In the genomic region with DNA sequence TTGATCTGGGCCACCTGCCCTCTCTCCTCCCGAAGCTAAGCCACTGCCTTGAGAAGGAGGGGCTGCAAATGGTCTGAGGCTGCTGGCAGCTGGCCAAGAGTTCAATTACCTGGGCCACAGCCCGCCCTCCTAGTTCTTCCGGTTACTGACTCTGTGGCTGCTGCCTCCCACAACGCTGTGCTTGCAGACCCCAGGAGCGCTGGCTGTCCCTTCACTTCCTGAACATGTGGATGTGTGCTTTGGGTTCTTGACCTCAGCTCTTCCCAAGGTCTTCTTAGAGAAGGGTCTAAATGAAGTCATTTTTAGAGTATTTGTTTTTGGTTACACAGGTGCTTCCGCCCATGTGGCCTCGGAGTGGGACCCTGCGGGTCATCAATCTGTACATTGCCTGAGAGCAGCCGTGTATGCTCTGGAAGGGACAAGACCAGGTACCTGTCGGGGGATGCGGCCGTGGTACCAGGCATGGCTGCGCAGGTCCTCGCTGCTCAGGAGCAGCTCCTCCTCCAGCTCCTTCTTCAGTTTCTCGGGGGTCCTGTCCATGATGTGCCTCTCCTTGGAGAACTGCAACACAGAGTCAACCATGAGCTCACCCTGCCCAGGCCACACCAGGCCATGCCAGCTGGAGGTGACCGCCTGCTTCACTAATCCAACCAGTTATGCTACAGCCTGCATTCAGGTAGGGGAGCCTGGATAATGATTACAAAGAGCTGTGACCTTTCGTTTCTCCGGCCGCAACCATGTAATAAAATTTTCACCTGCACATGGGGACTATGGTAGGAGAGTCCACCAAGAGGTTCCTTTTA, we compare ENCODE assay signal across 8 cellular contexts.
DNase-seq lines count a peak whose midpoint lies in the region; ATAC-seq, FAIRE-seq and TF ChIP-seq lines count a peak whose summit lies in the region.

No MANE protein-coding gene starts in this region.

- no TSS peak for BruUV-seq in OCI-LY7 (replicated peaks; lab: Mats Ljungman, UMichigan)

- peak overlapping the region; percentile 34 for H3K4me3 ChIP-seq in OCI-LY7 (ENCODE audit: low read depth, low read length, poor library complexity, severe bottlenecking)
- no peak overlapping the region for H3K4me3 ChIP-seq in kidney epithelial cell (ENCODE audit: low read depth, low read length)
- H3K4me3 ChIP-seq in transverse colon: peak overlapping the region in 3 of 4 donors; percentile 13 to 34 (median 34)

- H3K27me3 ChIP-seq in kidney epithelial cell (ENCODE audit: control insufficient read depth, insufficient read depth, low read length) (no peaks in the 10 kb centered on the region), transverse colon (no peaks in the 10 kb centered on the region)

- 47% methylated on average over 19 of the region's 19 CpGs; no CpG with 5 or more reads in 1 of the 2 donors for WGBS in transverse colon (ENCODE audit: low coverage in 1 of 2), 2 donors

- DNase-seq in DMS79 (lab: John Stamatoyannopoulos, UW): peak; percentile 97
- peak; percentile 63 for DNase-seq in HuH-7 (ENCODE audit: low spot score)
- peak; percentile 93 for DNase-seq in OCI-LY7 (ENCODE audit: low spot score)
- peak; percentile 63 for DNase-seq in kidney epithelial cell (ENCODE audit: low read depth)
- DNase-seq in transverse colon: peak; percentile 94
- DNase-seq in H54 (ENCODE audit: insufficient read length, low spot score): no peak
- DNase-seq in activated naive CD4-positive, alpha-beta T cell treated with Interleukin-2 at 50 U/mL for 16 hours: no peak

- CTCF ChIA-PET in OCI-LY7 (lab: Charles Lee; ENCODE audit: unreplicated experiment): interaction anchor here (0.8 kb wide), 1 partner anchor 252 kb away, joined by 3 read pairs; no protein-coding TSS in a partner anchor

- TF ChIP-seq CTCF in OCI-LY7 (conservative IDR thresholded peaks at IDR 0.05; ENCODE audit: low read length) (no peak), kidney epithelial cell (IDR thresholded peaks at IDR 0.05; ENCODE audit: insufficient read depth, low read length, poor library complexity, severe bottlenecking) (no peak), transverse colon (IDR thresholded peaks at IDR 0.05) (no peak)

- POLR2A ChIA-PET in OCI-LY7 (lab: Charles Lee): interaction anchor here (0.6 to 1.3 kb wide), 5 partner anchors 8 to 252 kb away, joined by 3 to 5 read pairs (median 4); partner anchors contain the start of gene DR1

- H3K36me3 ChIP-seq in OCI-LY7 (ENCODE audit: insufficient read depth, low read length): peaks cover 39% of the 10 kb centered on the region
- peaks cover 3% of the 10 kb centered on the region for H3K36me3 ChIP-seq in kidney epithelial cell (ENCODE audit: control insufficient read depth, insufficient read depth, low read length)
- H3K36me3 ChIP-seq in transverse colon: no peaks in the 10 kb centered on the region

- H3K79me2 ChIP-seq in OCI-LY7 (ENCODE audit: insufficient read depth, low read depth, low read length): no peaks in the 10 kb centered on the region

- H3K9me3 ChIP-seq in OCI-LY7 (ENCODE audit: low read length) (no peaks in the 10 kb centered on the region), transverse colon (no peaks in the 10 kb centered on the region)

- no peaks in the 10 kb centered on the region for H3K9me2 ChIP-seq in OCI-LY7 (ENCODE audit: insufficient read depth, low read length)

- H3K4me2 ChIP-seq in OCI-LY7 (ENCODE audit: low read length): peak overlapping the region; percentile 54

- TF ChIP-seq POLR2A in transverse colon (IDR thresholded peaks at IDR 0.05) (peak; percentile 67), H54 (IDR thresholded peaks at IDR 0.05; ENCODE audit: low read depth, low read length) (no peak)

- no peak for FAIRE-seq in H54 (lab: Jason Lieb, UNC)

- peak; percentile 72 for ATAC-seq in GM21515 (IDR thresholded peaks at IDR 0.05; ENCODE audit: unreplicated experiment)

- intact Hi-C loops in OCI-LY7 (cut with micrococcal nuclease; ENCODE audit: unreplicated experiment): no loop called here
- intact Hi-C loops in transverse colon (cut with DNase I; ENCODE audit: low total_unique reads): no loop called here

- H3K4me1 ChIP-seq in OCI-LY7 (ENCODE audit: insufficient read depth, low read length, poor library complexity, severe bottlenecking): peaks cover 30% of the 10 kb centered on the region
- peaks cover 14 to 34% (median 26%) of the 10 kb centered on the region in 4 donors for H3K4me1 ChIP-seq in transverse colon

- peak overlapping the region; percentile 58 for H3K27ac ChIP-seq in OCI-LY7 (ENCODE audit: low read depth, low read length, poor library complexity, severe bottlenecking)
- H3K27ac ChIP-seq in transverse colon: peak overlapping the region; percentile 83 to 92 (median 88)

- H2AFZ ChIP-seq in OCI-LY7 (ENCODE audit: low read length): no peak overlapping the region

- in situ Hi-C loops in transverse colon (cut with MboI; ENCODE audit: low pct_ligation_motif_present in 1 of 4, low pct_unique_long_range_greater_than_20kb in 1 of 4, low sequenced_read_pairs in 3 of 4): no loop called here

- H4K20me1 ChIP-seq in OCI-LY7 (ENCODE audit: insufficient read depth, low read length): 0 out of 2 replicates have a peak, but pooled peaks cover 4% of the 10 kb centered on the region

- TF ChIP-seq EP300 in transverse colon (IDR thresholded peaks at IDR 0.05; ENCODE audit: low read depth): no peak

Comparison
In these comparisons a context has a peak if more than half of its experiments do, and no peak if none do; other contexts are left out.
1. DNase-seq: peak in DMS79 (single experiment), HuH-7 (single experiment), OCI-LY7 (single experiment), kidney epithelial cell (single experiment) and transverse colon (single experiment); none in H54 (single experiment) and activated naive CD4-positive, alpha-beta T cell treated with Interleukin-2 at 50 U/mL for 16 hours (single experiment).